Comparison of ENCODE assay signal across 8 cellular contexts in genomic region chr11:12224537-12224893, GRCh38.
DNase-seq lines count a peak whose midpoint lies in the region; ATAC-seq and TF ChIP-seq lines count a peak whose summit lies in the region.

No MANE protein-coding gene starts in this region.

- H3K36me3 ChIP-seq in PC-3 (ENCODE audit: low read depth, low read length), result peaks cover 31% of the 10 kb centered on the region

- H3K9me2 ChIP-seq in PC-3 (replicated peaks; ENCODE audit: low read length), result no peaks in the 10 kb centered on the region

- H3K4me2 ChIP-seq in PC-3 (ENCODE audit: low read length), result peak overlapping the region; percentile 74

- H3K9me3 ChIP-seq in PC-3 (ENCODE audit: low read length), result no peaks in the 10 kb centered on the region

- peak; percentile 84 for ATAC-seq in GM18499 (IDR thresholded peaks at IDR 0.05; ENCODE audit: insufficient read depth, unreplicated experiment)
- ATAC-seq in HG02870 (IDR thresholded peaks at IDR 0.05; ENCODE audit: unreplicated experiment), result peak; percentile 74
- peak; percentile 77 for ATAC-seq in PC-3

- CTCF ChIA-PET in PC-3 (lab: Charles Lee), result interaction anchor here (0.5 to 1.1 kb wide), 2 partner anchors 11 to 12 kb away, joined by 3 read pairs; no protein-coding TSS in a partner anchor

- TF ChIP-seq CTCF in PC-3 (conservative IDR thresholded peaks at IDR 0.05; ENCODE audit: low read depth, low read length) (no peak), fibroblast of villous mesenchyme (IDR thresholded peaks at IDR 0.05; ENCODE audit: insufficient read depth, low read depth, low read length) (no peak)

- H3K27me3 ChIP-seq in PC-3 (ENCODE audit: low read length), result no peaks in the 10 kb centered on the region

- no peaks in the 10 kb centered on the region for H3F3A ChIP-seq in PC-3 (ENCODE audit: low read length, unreplicated experiment)

- H3K9ac ChIP-seq in PC-3 (ENCODE audit: low read length), result peak overlapping the region; percentile 89

- H3K4me3 ChIP-seq in PC-3 (ENCODE audit: low read length), result no peak overlapping the region
- no peak overlapping the region for H3K4me3 ChIP-seq in fibroblast of villous mesenchyme (ENCODE audit: low read depth, low read length)

- DNase-seq in PC-3 (peak; percentile 87), fibroblast of villous mesenchyme (ENCODE audit: low read depth) (peak; percentile 40), NCI-H82 (lab: John Stamatoyannopoulos, UW) (no peak), NCI-H146 (lab: John Stamatoyannopoulos, UW) (no peak)
- DNase-seq in activated T-helper 1 cell treated with anti-CD3 and anti-CD28 coated beads, Interleukin-2, amount 50 U/mL, for 16 hours (ENCODE audit: low read depth in 1 of 2, low spot score in 1 of 2), result peak; percentile 70 to 81
- peak; percentile 81 to 90 (median 83) for DNase-seq in stimulated activated CD4-positive, alpha-beta T cell treated with anti-CD3 and anti-CD28 coated beads, Interleukin-12 subunit alpha, Interleukin-12 subunit beta, amount 100 ng/mL, for 48 hours (ENCODE audit: low read depth in 2 of 3, low spot score in 1 of 3)

- peak overlapping the region; percentile 99 for H3K27ac ChIP-seq in PC-3 (ENCODE audit: low read length)

- no peaks in the 10 kb centered on the region for H4K20me1 ChIP-seq in PC-3 (ENCODE audit: low read length)

- intact Hi-C loops in PC-3 (cut with micrococcal nuclease), result no loop called here

- H3K79me2 ChIP-seq in PC-3 (ENCODE audit: low read length), result no peaks in the 10 kb centered on the region

- POLR2A ChIA-PET in PC-3 (lab: Charles Lee; ENCODE audit: unreplicated experiment), result interaction anchor here (1.1 kb wide), 1 partner anchor 9 kb away, joined by 6 read pairs; no protein-coding TSS in a partner anchor

- H3K4me1 ChIP-seq in PC-3 (ENCODE audit: insufficient read depth, low read length), result peaks cover 35% of the 10 kb centered on the region

- BruUV-seq in PC-3 (replicated peaks; lab: Mats Ljungman, UMichigan), result no TSS peak

- no peak overlapping the region for H2AFZ ChIP-seq in PC-3 (ENCODE audit: low read length)

Comparison
In these comparisons a context has a peak if more than half of its experiments do, and no peak if none do; other contexts are left out.
1. DNase-seq: peak in PC-3 (single experiment), activated T-helper 1 cell treated with anti-CD3 and anti-CD28 coated beads, Interleukin-2, amount 50 U/mL, for 16 hours (2 of 2), fibroblast of villous mesenchyme (single experiment) and stimulated activated CD4-positive, alpha-beta T cell treated with anti-CD3 and anti-CD28 coated beads, Interleukin-12 subunit alpha, Interleukin-12 subunit beta, amount 100 ng/mL, for 48 hours (3 of 3); none in NCI-H82 (single experiment) and NCI-H146 (single experiment).
2. Peak in every context shown above with its lines, with median percentiles within 50 percentile points of each other: ATAC-seq.